In the genomic region with DNA sequence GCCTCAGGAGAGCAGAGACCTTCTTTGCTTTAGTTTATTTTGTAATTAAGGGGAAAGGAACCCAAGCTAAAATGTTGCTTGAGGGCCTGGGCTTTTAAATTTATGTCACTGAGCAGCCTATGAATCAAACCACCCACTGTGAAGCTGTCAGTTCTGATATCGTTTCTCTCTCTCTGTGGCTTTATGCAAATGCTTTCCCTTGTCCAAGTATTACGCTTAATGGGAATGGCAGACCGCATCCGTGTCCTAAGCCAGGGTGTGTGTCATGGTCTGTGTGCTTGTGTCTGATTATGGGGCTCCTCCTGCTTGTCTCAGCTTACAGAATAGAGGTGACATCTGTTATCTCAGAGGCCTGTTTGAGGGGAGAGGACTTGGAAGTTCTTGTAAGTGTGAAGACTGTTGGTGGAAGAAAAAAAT, we compare ENCODE assay signal across 1 cellular context.
TF ChIP-seq lines count a peak whose summit lies in the region.

No MANE protein-coding gene starts in this region.

TF ChIP-seq in K562, 482 proteins besides CTCF, POLR2A, EP300 and RAD21 (continued from another document and continues in another):
- TF ChIP-seq, protein P1, sequence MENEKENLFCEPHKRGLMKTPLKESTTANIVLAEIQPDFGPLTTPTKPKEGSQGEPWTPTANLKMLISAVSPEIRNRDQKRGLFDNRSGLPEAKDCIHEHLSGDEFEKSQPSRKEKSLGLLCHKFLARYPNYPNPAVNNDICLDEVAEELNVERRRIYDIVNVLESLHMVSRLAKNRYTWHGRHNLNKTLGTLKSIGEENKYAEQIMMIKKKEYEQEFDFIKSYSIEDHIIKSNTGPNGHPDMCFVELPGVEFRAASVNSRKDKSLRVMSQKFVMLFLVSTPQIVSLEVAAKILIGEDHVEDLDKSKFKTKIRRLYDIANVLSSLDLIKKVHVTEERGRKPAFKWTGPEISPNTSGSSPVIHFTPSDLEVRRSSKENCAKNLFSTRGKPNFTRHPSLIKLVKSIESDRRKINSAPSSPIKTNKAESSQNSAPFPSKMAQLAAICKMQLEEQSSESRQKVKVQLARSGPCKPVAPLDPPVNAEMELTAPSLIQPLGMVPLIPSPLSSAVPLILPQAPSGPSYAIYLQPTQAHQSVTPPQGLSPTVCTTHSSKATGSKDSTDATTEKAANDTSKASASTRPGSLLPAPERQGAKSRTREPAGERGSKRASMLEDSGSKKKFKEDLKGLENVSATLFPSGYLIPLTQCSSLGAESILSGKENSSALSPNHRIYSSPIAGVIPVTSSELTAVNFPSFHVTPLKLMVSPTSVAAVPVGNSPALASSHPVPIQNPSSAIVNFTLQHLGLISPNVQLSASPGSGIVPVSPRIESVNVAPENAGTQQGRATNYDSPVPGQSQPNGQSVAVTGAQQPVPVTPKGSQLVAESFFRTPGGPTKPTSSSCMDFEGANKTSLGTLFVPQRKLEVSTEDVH (IDR thresholded peaks at IDR 0.05; ENCODE audit: low read depth, partially characterized antibody), result no peak
- TF ChIP-seq ZNF174 (CRISPR knock-in tag; IDR thresholded peaks at IDR 0.05), result no peak
- TF ChIP-seq, protein P2, sequence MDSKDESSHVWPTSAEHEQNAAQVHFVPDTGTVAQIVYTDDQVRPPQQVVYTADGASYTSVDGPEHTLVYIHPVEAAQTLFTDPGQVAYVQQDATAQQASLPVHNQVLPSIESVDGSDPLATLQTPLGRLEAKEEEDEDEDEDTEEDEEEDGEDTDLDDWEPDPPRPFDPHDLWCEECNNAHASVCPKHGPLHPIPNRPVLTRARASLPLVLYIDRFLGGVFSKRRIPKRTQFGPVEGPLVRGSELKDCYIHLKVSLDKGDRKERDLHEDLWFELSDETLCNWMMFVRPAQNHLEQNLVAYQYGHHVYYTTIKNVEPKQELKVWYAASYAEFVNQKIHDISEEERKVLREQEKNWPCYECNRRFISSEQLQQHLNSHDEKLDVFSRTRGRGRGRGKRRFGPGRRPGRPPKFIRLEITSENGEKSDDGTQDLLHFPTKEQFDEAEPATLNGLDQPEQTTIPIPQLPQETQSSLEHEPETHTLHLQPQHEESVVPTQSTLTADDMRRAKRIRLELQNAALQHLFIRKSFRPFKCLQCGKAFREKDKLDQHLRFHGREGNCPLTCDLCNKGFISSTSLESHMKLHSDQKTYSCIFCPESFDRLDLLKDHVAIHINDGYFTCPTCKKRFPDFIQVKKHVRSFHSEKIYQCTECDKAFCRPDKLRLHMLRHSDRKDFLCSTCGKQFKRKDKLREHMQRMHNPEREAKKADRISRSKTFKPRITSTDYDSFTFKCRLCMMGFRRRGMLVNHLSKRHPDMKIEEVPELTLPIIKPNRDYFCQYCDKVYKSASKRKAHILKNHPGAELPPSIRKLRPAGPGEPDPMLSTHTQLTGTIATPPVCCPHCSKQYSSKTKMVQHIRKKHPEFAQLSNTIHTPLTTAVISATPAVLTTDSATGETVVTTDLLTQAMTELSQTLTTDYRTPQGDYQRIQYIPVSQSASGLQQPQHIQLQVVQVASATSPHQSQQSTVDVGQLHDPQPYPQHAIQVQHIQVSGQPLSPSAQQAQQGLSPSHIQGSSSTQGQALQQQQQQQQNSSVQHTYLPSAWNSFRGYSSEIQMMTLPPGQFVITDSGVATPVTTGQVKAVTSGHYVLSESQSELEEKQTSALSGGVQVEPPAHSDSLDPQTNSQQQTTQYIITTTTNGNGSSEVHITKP (IDR thresholded peaks at IDR 0.05; ENCODE audit: partially characterized antibody), result peak; percentile 43
- TF ChIP-seq MEF2A (IDR thresholded peaks at IDR 0.05; ENCODE audit: control insufficient read depth, low read depth, low read length), result 0 out of 2 replicates have a peak, but pooled peaks have one; percentile 6
- no peak for TF ChIP-seq RBFOX2 (IDR thresholded peaks at IDR 0.05; ENCODE audit: low read depth, low read length)
- no peak for TF ChIP-seq POLR2AphosphoS2 (IDR thresholded peaks at IDR 0.05; ENCODE audit: low read length)
- no peak for TF ChIP-seq RHOXF2B (CRISPR knock-in tag; conservative IDR thresholded peaks at IDR 0.05)
- no peak for TF ChIP-seq HCFC1 (IDR thresholded peaks at IDR 0.05; ENCODE audit: low read depth, low read length)
- no peak for TF ChIP-seq XRCC3 (IDR thresholded peaks at IDR 0.05)
- TF ChIP-seq, protein P3, sequence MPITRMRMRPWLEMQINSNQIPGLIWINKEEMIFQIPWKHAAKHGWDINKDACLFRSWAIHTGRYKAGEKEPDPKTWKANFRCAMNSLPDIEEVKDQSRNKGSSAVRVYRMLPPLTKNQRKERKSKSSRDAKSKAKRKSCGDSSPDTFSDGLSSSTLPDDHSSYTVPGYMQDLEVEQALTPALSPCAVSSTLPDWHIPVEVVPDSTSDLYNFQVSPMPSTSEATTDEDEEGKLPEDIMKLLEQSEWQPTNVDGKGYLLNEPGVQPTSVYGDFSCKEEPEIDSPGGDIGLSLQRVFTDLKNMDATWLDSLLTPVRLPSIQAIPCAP (CRISPR knock-in tag; IDR thresholded peaks at IDR 0.05; ENCODE audit: borderline replicate concordance), result no peak
- 0 out of 4 replicates have a peak, but pooled peaks have one; percentile 36 to 39 for TF ChIP-seq FOXK2 (conservative IDR thresholded peaks at IDR 0.05 in 1 of 2, IDR thresholded peaks at IDR 0.05 in 1 of 2; ENCODE audit: low read depth in 2 of 2)
- TF ChIP-seq CCNT2 (IDR thresholded peaks at IDR 0.05; ENCODE audit: borderline replicate concordance, extremely low read depth, insufficient read length, low read depth, low read length), result peak; percentile 72
- TF ChIP-seq, protein P4, sequence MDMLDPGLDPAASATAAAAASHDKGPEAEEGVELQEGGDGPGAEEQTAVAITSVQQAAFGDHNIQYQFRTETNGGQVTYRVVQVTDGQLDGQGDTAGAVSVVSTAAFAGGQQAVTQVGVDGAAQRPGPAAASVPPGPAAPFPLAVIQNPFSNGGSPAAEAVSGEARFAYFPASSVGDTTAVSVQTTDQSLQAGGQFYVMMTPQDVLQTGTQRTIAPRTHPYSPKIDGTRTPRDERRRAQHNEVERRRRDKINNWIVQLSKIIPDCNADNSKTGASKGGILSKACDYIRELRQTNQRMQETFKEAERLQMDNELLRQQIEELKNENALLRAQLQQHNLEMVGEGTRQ (CRISPR knock-in tag; IDR thresholded peaks at IDR 0.05), result no peak
- no peak for TF ChIP-seq EWSR1 (IDR thresholded peaks at IDR 0.05; ENCODE audit: borderline replicate concordance, low read depth, partially characterized antibody)
- TF ChIP-seq KDM2B (CRISPR knock-in tag; IDR thresholded peaks at IDR 0.05), result no peak
- TF ChIP-seq ELF4 (CRISPR knock-in tag; IDR thresholded peaks at IDR 0.05), result no peak
- TF ChIP-seq, protein P5, sequence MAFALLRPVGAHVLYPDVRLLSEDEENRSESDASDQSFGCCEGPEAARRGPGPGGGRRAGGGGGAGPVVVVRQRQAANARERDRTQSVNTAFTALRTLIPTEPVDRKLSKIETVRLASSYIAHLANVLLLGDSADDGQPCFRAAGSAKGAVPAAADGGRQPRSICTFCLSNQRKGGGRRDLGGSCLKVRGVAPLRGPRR (CRISPR knock-in tag; IDR thresholded peaks at IDR 0.05), result no peak
- no peak for TF ChIP-seq TOE1 (IDR thresholded peaks at IDR 0.05; ENCODE audit: borderline replicate concordance)
- no peak for TF ChIP-seq TOE1 (CRISPR knock-in tag; IDR thresholded peaks at IDR 0.05; ENCODE audit: borderline replicate concordance, low read depth)
- no peak for TF ChIP-seq SIN3A (IDR thresholded peaks at IDR 0.05; ENCODE audit: borderline replicate concordance in 2 of 2, control insufficient read depth in 1 of 2, low read depth in 2 of 2, low read length in 2 of 2)
- no peak for TF ChIP-seq TAF9B (IDR thresholded peaks at IDR 0.05; ENCODE audit: partially characterized antibody)
- TF ChIP-seq ZNF589 (CRISPR knock-in tag; IDR thresholded peaks at IDR 0.05; ENCODE audit: low read depth), result 0 out of 2 replicates have a peak, but pooled peaks have one; percentile 38
- TF ChIP-seq SMARCE1 (IDR thresholded peaks at IDR 0.05), result peak; percentile 90
- TF ChIP-seq, protein P6, sequence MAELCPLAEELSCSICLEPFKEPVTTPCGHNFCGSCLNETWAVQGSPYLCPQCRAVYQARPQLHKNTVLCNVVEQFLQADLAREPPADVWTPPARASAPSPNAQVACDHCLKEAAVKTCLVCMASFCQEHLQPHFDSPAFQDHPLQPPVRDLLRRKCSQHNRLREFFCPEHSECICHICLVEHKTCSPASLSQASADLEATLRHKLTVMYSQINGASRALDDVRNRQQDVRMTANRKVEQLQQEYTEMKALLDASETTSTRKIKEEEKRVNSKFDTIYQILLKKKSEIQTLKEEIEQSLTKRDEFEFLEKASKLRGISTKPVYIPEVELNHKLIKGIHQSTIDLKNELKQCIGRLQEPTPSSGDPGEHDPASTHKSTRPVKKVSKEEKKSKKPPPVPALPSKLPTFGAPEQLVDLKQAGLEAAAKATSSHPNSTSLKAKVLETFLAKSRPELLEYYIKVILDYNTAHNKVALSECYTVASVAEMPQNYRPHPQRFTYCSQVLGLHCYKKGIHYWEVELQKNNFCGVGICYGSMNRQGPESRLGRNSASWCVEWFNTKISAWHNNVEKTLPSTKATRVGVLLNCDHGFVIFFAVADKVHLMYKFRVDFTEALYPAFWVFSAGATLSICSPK (IDR thresholded peaks at IDR 0.05; ENCODE audit: borderline replicate concordance), result no peak
- TF ChIP-seq NONO (IDR thresholded peaks at IDR 0.05; ENCODE audit: low read depth in 2 of 2, low read length in 1 of 2), result no peak
- no peak for TF ChIP-seq RBBP5 (IDR thresholded peaks at IDR 0.05; ENCODE audit: borderline replicate concordance, insufficient read depth, low read length, poor library complexity, severe bottlenecking)
- no peak for TF ChIP-seq ZFP36 (IDR thresholded peaks at IDR 0.05; ENCODE audit: low read depth, low read length, partially characterized antibody)
- no peak for TF ChIP-seq RFX1 (IDR thresholded peaks at IDR 0.05)
- no peak for TF ChIP-seq PHB (CRISPR knock-in tag; IDR thresholded peaks at IDR 0.05)
- no peak for TF ChIP-seq ZNF76 (CRISPR knock-in tag; IDR thresholded peaks at IDR 0.05; ENCODE audit: borderline replicate concordance)
- no peak for TF ChIP-seq ZNF561 (CRISPR knock-in tag; conservative IDR thresholded peaks at IDR 0.05)
- TF ChIP-seq XRCC5 (IDR thresholded peaks at IDR 0.05; ENCODE audit: low read depth, low read length), result peak; percentile 63; the same call in 1 of the 2 replicates
- no peak for TF ChIP-seq NFE2L1 (tag; IDR thresholded peaks at IDR 0.05; ENCODE audit: borderline replicate concordance, low read depth)
- no peak for TF ChIP-seq RBM34 (IDR thresholded peaks at IDR 0.05; ENCODE audit: borderline replicate concordance, insufficient read depth, low read length)
- no peak for TF ChIP-seq PHTF2 (CRISPR knock-in tag; IDR thresholded peaks at IDR 0.05)
- TF ChIP-seq STAT5A (IDR thresholded peaks at IDR 0.05; ENCODE audit: borderline replicate concordance, low read length), result peak; percentile 89
- no peak for TF ChIP-seq GABPB2 (CRISPR knock-in tag; conservative IDR thresholded peaks at IDR 0.05)
- TF ChIP-seq POLR3G (IDR thresholded peaks at IDR 0.05; ENCODE audit: extremely low read depth, insufficient read length, insufficient replicate concordance), result no peak
- no peak for TF ChIP-seq CBX5 (IDR thresholded peaks at IDR 0.05; ENCODE audit: borderline replicate concordance, low read depth)
- no peak for TF ChIP-seq SIX5 (IDR thresholded peaks at IDR 0.05; ENCODE audit: borderline replicate concordance in 1 of 2, insufficient read depth in 1 of 2, low read depth in 1 of 2, low read length in 2 of 2)
- no peak for TF ChIP-seq MTA1 (IDR thresholded peaks at IDR 0.05; ENCODE audit: borderline replicate concordance)
